Comparison of ENCODE assay signal across 1 cellular context in the genomic region with DNA sequence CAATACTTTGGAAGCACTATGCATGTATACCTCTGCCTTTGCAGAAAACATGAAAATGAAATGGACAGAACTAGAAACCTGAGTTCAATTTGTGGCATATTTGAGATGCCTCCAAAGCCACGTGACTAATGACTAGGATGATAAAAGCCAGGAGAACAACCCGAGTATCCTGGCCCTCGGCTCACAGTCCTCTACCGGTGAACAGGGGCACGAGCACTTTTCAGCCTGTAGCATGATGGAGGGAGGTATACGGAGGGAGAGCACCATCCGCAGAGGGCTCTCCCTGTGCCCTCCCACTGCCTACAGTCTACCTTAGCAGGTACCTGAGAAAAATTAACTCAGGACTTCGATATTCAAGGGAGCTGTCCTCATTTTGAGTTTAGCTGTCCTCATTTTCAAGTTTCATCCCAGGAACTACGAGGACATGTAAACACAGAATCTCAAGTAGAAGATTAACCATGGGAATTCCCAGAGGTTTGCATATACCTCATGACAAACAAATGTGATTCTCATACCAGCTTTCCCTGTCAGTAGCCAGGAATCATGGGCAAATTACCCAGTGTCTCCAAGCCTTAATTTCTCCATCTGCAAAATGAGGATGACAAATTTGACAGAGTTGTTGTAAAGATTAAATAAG.
TF ChIP-seq lines count a peak whose summit lies in the region.

No MANE protein-coding gene starts in this region.

TF ChIP-seq in HepG2, 621 proteins besides CTCF, POLR2A, EP300 and RAD21:
- no peak for TF ChIP-seq ZFP41 (CRISPR knock-in tag; IDR thresholded peaks at IDR 0.05; ENCODE audit: borderline replicate concordance)
- no peak for TF ChIP-seq ZNF12 (CRISPR knock-in tag; IDR thresholded peaks at IDR 0.05)
- no peak for TF ChIP-seq ZNF329 (CRISPR knock-in tag; IDR thresholded peaks at IDR 0.05; ENCODE audit: low read depth)
- TF ChIP-seq MYNN (CRISPR knock-in tag; IDR thresholded peaks at IDR 0.05; ENCODE audit: low read depth) = no peak
- TF ChIP-seq, protein P1, sequence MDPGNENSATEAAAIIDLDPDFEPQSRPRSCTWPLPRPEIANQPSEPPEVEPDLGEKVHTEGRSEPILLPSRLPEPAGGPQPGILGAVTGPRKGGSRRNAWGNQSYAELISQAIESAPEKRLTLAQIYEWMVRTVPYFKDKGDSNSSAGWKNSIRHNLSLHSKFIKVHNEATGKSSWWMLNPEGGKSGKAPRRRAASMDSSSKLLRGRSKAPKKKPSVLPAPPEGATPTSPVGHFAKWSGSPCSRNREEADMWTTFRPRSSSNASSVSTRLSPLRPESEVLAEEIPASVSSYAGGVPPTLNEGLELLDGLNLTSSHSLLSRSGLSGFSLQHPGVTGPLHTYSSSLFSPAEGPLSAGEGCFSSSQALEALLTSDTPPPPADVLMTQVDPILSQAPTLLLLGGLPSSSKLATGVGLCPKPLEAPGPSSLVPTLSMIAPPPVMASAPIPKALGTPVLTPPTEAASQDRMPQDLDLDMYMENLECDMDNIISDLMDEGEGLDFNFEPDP (CRISPR knock-in tag; conservative IDR thresholded peaks at IDR 0.05) = no peak
- no peak for TF ChIP-seq ZNF333 (CRISPR knock-in tag; IDR thresholded peaks at IDR 0.05; ENCODE audit: borderline replicate concordance)
- TF ChIP-seq, protein P2, sequence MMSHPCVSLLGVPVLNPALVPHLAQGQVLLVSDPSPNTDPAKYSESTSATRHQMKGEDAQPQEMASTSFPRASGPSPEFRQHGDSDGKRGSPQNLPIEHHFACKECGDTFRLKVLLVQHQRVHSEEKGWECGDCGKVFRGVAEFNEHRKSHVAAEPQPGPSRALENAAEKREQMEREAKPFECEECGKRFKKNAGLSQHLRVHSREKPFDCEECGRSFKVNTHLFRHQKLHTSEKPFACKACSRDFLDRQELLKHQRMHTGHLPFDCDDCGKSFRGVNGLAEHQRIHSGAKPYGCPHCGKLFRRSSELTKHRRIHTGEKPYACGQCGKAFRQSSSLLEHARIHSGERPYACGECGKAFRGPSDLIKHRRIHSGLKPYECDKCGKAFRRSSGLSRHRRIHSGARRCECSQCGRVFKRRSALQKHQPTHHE (CRISPR knock-in tag; IDR thresholded peaks at IDR 0.05; ENCODE audit: borderline replicate concordance) = no peak
- no peak for TF ChIP-seq FOXK2 (IDR thresholded peaks at IDR 0.05)
- TF ChIP-seq, protein P3, sequence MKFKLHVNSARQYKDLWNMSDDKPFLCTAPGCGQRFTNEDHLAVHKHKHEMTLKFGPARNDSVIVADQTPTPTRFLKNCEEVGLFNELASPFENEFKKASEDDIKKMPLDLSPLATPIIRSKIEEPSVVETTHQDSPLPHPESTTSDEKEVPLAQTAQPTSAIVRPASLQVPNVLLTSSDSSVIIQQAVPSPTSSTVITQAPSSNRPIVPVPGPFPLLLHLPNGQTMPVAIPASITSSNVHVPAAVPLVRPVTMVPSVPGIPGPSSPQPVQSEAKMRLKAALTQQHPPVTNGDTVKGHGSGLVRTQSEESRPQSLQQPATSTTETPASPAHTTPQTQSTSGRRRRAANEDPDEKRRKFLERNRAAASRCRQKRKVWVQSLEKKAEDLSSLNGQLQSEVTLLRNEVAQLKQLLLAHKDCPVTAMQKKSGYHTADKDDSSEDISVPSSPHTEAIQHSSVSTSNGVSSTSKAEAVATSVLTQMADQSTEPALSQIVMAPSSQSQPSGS (CRISPR knock-in tag; IDR thresholded peaks at IDR 0.05) = no peak
- TF ChIP-seq ELF4 (CRISPR knock-in tag; IDR thresholded peaks at IDR 0.05; ENCODE audit: borderline replicate concordance) = no peak
- TF ChIP-seq, protein P4, sequence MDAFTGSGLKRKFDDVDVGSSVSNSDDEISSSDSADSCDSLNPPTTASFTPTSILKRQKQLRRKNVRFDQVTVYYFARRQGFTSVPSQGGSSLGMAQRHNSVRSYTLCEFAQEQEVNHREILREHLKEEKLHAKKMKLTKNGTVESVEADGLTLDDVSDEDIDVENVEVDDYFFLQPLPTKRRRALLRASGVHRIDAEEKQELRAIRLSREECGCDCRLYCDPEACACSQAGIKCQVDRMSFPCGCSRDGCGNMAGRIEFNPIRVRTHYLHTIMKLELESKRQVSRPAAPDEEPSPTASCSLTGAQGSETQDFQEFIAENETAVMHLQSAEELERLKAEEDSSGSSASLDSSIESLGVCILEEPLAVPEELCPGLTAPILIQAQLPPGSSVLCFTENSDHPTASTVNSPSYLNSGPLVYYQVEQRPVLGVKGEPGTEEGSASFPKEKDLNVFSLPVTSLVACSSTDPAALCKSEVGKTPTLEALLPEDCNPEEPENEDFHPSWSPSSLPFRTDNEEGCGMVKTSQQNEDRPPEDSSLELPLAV (CRISPR knock-in tag; conservative IDR thresholded peaks at IDR 0.05; ENCODE audit: low read depth) = no peak
- no peak for TF ChIP-seq ZNF331 (CRISPR knock-in tag; IDR thresholded peaks at IDR 0.05)
